26 cellular contexts compared by ENCODE assay signal in genomic region chr2:229636568-229636967, GRCh38.
"Had no signal": no experiment of that assay in that cellular context is flagged by ENCODE, and none has a peak within 500 bp of the region (broad histone marks: within the 10 kb centered on the region; RNA-seq: fewer than 3 reads in every experiment).

No MANE protein-coding gene starts in this region.

- H3K27ac Mint-ChIP-seq: activated CD4-positive, alpha-beta memory T cell treated with anti-CD3 and anti-CD28 coated beads, Interleukin-2, amount 10 ng/mL, durations not matched to agents 7 days and 5 days; activated CD4-positive, alpha-beta T cell treated with anti-CD3 and anti-CD28 coated beads, Interleukin-2, amount 10 ng/mL, durations not matched to agents 7 days and 5 days; activated naive CD4-positive, alpha-beta T cell treated with anti-CD3 and anti-CD28 coated beads, Interleukin-2, amount 50 U/mL, for 72 hours; activated T-helper 17 cell treated with anti-CD3 and anti-CD28 coated beads, Interleukin-2, amount 50 U/mL, for 72 hours; T-helper 17 cell had no signal

- ATAC-seq: activated naive CD4-positive, alpha-beta T cell treated with anti-CD3 and anti-CD28 coated beads, Interleukin-2, amount 50 U/mL, for 72 hours; activated T-cell treated with anti-CD3 and anti-CD28 coated beads, Interleukin-2, amount 50 U/mL, for 4 hours; activated T-helper 17 cell treated with anti-CD3 and anti-CD28 coated beads, Interleukin-2, amount 50 U/mL, for 72 hours; gastroesophageal sphincter; sciatic nerve; stimulated activated naive CD8-positive, alpha-beta T cell treated with anti-CD3 and anti-CD28 coated beads, Interleukin-15, Interleukin-2, amounts not matched to agents 100 U/mL and 50 U/mL, for 24 hours; T-helper 17 cell had no signal

- H3K4me1 ChIP-seq: gastroesophageal sphincter, left ventricle myocardium inferior, testis, transverse colon had no signal

- H3K27ac ChIP-seq: gastroesophageal sphincter, left ventricle myocardium inferior, neutrophil, skin epidermis, testis, transverse colon had no signal

- H3K4me3 Mint-ChIP-seq: activated CD4-positive, alpha-beta memory T cell treated with anti-CD3 and anti-CD28 coated beads, Interleukin-2, amount 10 ng/mL, durations not matched to agents 7 days and 5 days; activated CD4-positive, alpha-beta T cell treated with anti-CD3 and anti-CD28 coated beads, Interleukin-2, amount 10 ng/mL, durations not matched to agents 7 days and 5 days; activated T-cell treated with anti-CD3 and anti-CD28 coated beads, Interleukin-2, amount 50 U/mL, for 4 hours; activated T-helper 17 cell treated with anti-CD3 and anti-CD28 coated beads, Interleukin-2, amount 50 U/mL, for 72 hours; nephron; T-helper 17 cell had no signal

- H3K4me1 Mint-ChIP-seq: activated CD4-positive, alpha-beta memory T cell treated with anti-CD3 and anti-CD28 coated beads, Interleukin-2, amount 10 ng/mL, durations not matched to agents 7 days and 5 days; activated CD4-positive, alpha-beta T cell treated with anti-CD3 and anti-CD28 coated beads, Interleukin-2, amount 10 ng/mL, durations not matched to agents 7 days and 5 days; activated T-helper 17 cell treated with anti-CD3 and anti-CD28 coated beads, Interleukin-2, amount 50 U/mL, for 72 hours had no signal

- H3K9me3 ChIP-seq: gastroesophageal sphincter, left ventricle myocardium inferior, neutrophil, testis, transverse colon had no signal

- FAIRE-seq: colon, urothelium cell line had no signal

- DNase-seq: activated CD4-positive, alpha-beta memory T cell treated with anti-CD3 and anti-CD28 coated beads, Interleukin-2, amount 10 ng/mL, durations not matched to agents 7 days and 5 days; activated CD4-positive, alpha-beta T cell treated with anti-CD3 and anti-CD28 coated beads for 1 hour; activated CD4-positive, alpha-beta T cell treated with anti-CD3 and anti-CD28 coated beads, Interleukin-2, amount 10 ng/mL, durations not matched to agents 7 days and 5 days; activated CD8-positive, alpha-beta memory T cell treated with anti-CD3 and anti-CD28 coated beads, Interleukin-2, amount 50 U/mL, for 48 hours; activated gamma-delta T cell treated with Interleukin-2 at 50 U/mL for 16 hours; activated T-cell treated with anti-CD3 and anti-CD28 coated beads, Interleukin-2, amount 50 U/mL, for 4 hours; effector CD8-positive, alpha-beta T cell; erythroblast; hippocampal formation; left ventricle myocardium inferior; stimulated activated CD4-positive, alpha-beta T cell treated with anti-CD3 and anti-CD28 coated beads, Interleukin-12 subunit alpha, Interleukin-12 subunit beta, amount 100 ng/mL, for 4 hours; stimulated activated CD4-positive, alpha-beta T cell treated with anti-CD3 and anti-CD28 coated beads, Interleukin-4, amount 100 ng/mL, for 1 hour; stimulated activated naive CD8-positive, alpha-beta T cell treated with anti-CD3 and anti-CD28 coated beads, Interleukin-15, Interleukin-2, amounts not matched to agents 100 U/mL and 50 U/mL, for 24 hours; T-helper 17 cell; testis; transverse colon had no signal

- H3K36me3 Mint-ChIP-seq: activated naive CD4-positive, alpha-beta T cell treated with anti-CD3 and anti-CD28 coated beads, Interleukin-2, amount 50 U/mL, for 72 hours had no signal

- H3K4me3 ChIP-seq: gastroesophageal sphincter, left ventricle myocardium inferior, lung, skin epidermis, testis, transverse colon had no signal

- H3K27me3 ChIP-seq: testis, transverse colon had no signal

- H3K36me3 ChIP-seq: gastroesophageal sphincter, left ventricle myocardium inferior, neutrophil, transverse colon had no signal

- H3K9me3 Mint-ChIP-seq: activated CD4-positive, alpha-beta memory T cell treated with anti-CD3 and anti-CD28 coated beads, Interleukin-2, amount 10 ng/mL, durations not matched to agents 7 days and 5 days; activated CD4-positive, alpha-beta T cell treated with anti-CD3 and anti-CD28 coated beads, Interleukin-2, amount 10 ng/mL, durations not matched to agents 7 days and 5 days; activated naive CD4-positive, alpha-beta T cell treated with anti-CD3 and anti-CD28 coated beads, Interleukin-2, amount 50 U/mL, for 72 hours; activated T-cell treated with anti-CD3 and anti-CD28 coated beads, Interleukin-2, amount 50 U/mL, for 4 hours; activated T-helper 17 cell treated with anti-CD3 and anti-CD28 coated beads, Interleukin-2, amount 50 U/mL, for 72 hours; nephron had no signal
